ENCODE assay signal across 29 cellular contexts in the genomic region with DNA sequence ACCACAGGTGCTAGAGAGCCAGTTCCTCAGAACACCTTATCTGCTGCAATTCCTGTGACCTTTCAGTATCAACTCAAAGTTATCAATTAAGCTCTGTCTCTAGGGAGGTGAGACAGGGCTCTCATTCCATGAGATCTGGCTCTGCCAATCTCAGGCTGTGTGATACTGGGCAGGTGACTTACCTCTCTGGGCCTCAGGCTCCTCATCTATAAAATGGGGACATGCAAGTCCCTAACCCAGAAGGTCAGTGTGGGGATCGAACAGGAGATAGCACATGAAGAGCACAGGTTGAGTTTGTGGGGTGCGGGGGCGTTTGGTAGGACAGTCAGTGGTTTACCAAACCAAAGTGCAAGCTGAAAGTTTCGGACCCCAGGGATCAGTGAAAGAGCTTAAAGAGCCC.
"Had no signal": no experiment of that assay in that cellular context is flagged by ENCODE, and none has a peak within 500 bp of the region (broad histone marks: within the 10 kb centered on the region; RNA-seq: fewer than 3 reads in every experiment).

No MANE protein-coding gene starts in this region.

- H3K27me3 Mint-ChIP-seq: dendritic cell treated with granulocyte-macrophage colony-stimulating factor and Interleukin-4, amounts not matched to agents 40 ng/mL and 50 ng/mL, for 4 days had no signal

- H3K9me3 Mint-ChIP-seq: dendritic cell treated with granulocyte-macrophage colony-stimulating factor and Interleukin-4, amounts not matched to agents 40 ng/mL and 50 ng/mL, for 4 days; effector memory CD8-positive, alpha-beta T cell; endodermal cell had no signal

- H3K4me3 ChIP-seq: colonic mucosa, coronary artery, dorsolateral prefrontal cortex, esophagus muscularis mucosa, esophagus squamous epithelium, gastrocnemius medialis, gastroesophageal sphincter, heart left ventricle, heart right ventricle had no signal

- FAIRE-seq: colon, endometrium, endothelial cell of umbilical vein, frontal cortex had no signal

- DNase-seq: colonic mucosa; cortex of kidney; dermis blood vessel endothelial cell; dorsolateral prefrontal cortex; effector CD4-positive, alpha-beta T cell; effector CD8-positive, alpha-beta T cell; effector memory CD4-positive, alpha-beta T cell; effector memory CD8-positive, alpha-beta T cell; endodermal cell; erythroblast; esophagus squamous epithelium; foreskin fibroblast; foreskin keratinocyte; foreskin melanocyte; gastrocnemius medialis; glutamatergic neuron; head of caudate nucleus; heart left ventricle; heart right ventricle had no signal

- H3K4me1 ChIP-seq: colonic mucosa, esophagus muscularis mucosa, foreskin keratinocyte, gastrocnemius medialis, gastroesophageal sphincter had no signal

- H3K27ac ChIP-seq: colonic mucosa, coronary artery, dorsolateral prefrontal cortex, epithelial cell of prostate, esophagus muscularis mucosa, esophagus squamous epithelium, foreskin keratinocyte, gastrocnemius medialis, gastroesophageal sphincter, heart left ventricle, heart right ventricle had no signal

- H3K27ac Mint-ChIP-seq: dendritic cell treated with granulocyte-macrophage colony-stimulating factor and Interleukin-4, amounts not matched to agents 40 ng/mL and 50 ng/mL, for 4 days; effector memory CD8-positive, alpha-beta T cell; endodermal cell had no signal

- H3K4me3 Mint-ChIP-seq: dendritic cell treated with granulocyte-macrophage colony-stimulating factor and Interleukin-4, amounts not matched to agents 40 ng/mL and 50 ng/mL, for 4 days; effector memory CD8-positive, alpha-beta T cell; endodermal cell had no signal

- H3K36me3 ChIP-seq: colonic mucosa, esophagus muscularis mucosa, esophagus squamous epithelium, gastrocnemius medialis, gastroesophageal sphincter, heart left ventricle, heart right ventricle had no signal

- ATAC-seq: effector memory CD8-positive, alpha-beta T cell; esophagus mucosa; foreskin keratinocyte; gastrocnemius medialis; gastroesophageal sphincter; heart left ventricle; heart right ventricle had no signal

- H3K27me3 ChIP-seq: colonic mucosa, dorsolateral prefrontal cortex, esophagus muscularis mucosa, foreskin keratinocyte, gastrocnemius medialis had no signal

- H3K9me3 ChIP-seq: colonic mucosa, esophagus muscularis mucosa, esophagus squamous epithelium, gastrocnemius medialis, gastroesophageal sphincter, heart left ventricle, heart right ventricle had no signal
